8 cellular contexts compared by ENCODE assay signal in genomic region chr12:47758834-47759690, GRCh38. TPM values are rescaled to one million over a fixed set of nuclear protein-coding genes. Genes with fewer than 3 reads are reported as not detected.
A peak's percentile ranks its signal among the peaks of the same experiment; 100 is the strongest.
DNase-seq lines count a peak whose midpoint lies in the region; ATAC-seq, FAIRE-seq and TF ChIP-seq lines count a peak whose summit lies in the region.

RAPGEF3 (minus strand) TSS chr12:47758880; CDS start chr12:47758556, 324 bp downstream.

- H3K9ac ChIP-seq in SK-N-MC (ENCODE audit: insufficient read length), result peak within 1 kb of the TSS; percentile 78

- peak within 1 kb of the TSS; percentile 82 for H3K4me3 Mint-ChIP-seq in activated naive CD8-positive, alpha-beta T cell treated with anti-CD3 and anti-CD28 coated beads, Interleukin-2, amount 10 ng/mL, durations not matched to agents 7 days and 5 days
- peak within 1 kb of the TSS; percentile 70 for H3K4me3 Mint-ChIP-seq in osteocyte (ENCODE audit: unreplicated experiment)

- no peaks in the 10 kb centered on the region for H3K27me3 ChIP-seq in tibial nerve

- peak in 1 of 2 donors; percentile 30 for TF ChIP-seq POLR2A in tibial nerve (IDR thresholded peaks at IDR 0.05)

- 2 to 3% methylated on average over 39 to 56 of the region's 57 CpGs for WGBS in tibial nerve, 2 donors

- peak in 1 of 2 donors; percentile 66 for TF ChIP-seq EP300 in tibial nerve (IDR thresholded peaks at IDR 0.05)

- no peak for FAIRE-seq in D721Med (lab: Jason Lieb, UNC)

- peaks cover 37% of the 10 kb centered on the region for H3K4me1 Mint-ChIP-seq in activated naive CD8-positive, alpha-beta T cell treated with anti-CD3 and anti-CD28 coated beads, Interleukin-2, amount 10 ng/mL, durations not matched to agents 7 days and 5 days
- peaks cover 21% of the 10 kb centered on the region for H3K4me1 Mint-ChIP-seq in osteocyte (ENCODE audit: unreplicated experiment)

- H3K27me3 Mint-ChIP-seq in activated naive CD8-positive, alpha-beta T cell treated with anti-CD3 and anti-CD28 coated beads, Interleukin-2, amount 10 ng/mL, durations not matched to agents 7 days and 5 days, result peaks cover 4% of the 10 kb centered on the region
- H3K27me3 Mint-ChIP-seq in osteocyte (ENCODE audit: unreplicated experiment), result no peaks in the 10 kb centered on the region

- no peaks in the 10 kb centered on the region for H3K36me3 ChIP-seq in SK-N-MC (ENCODE audit: insufficient read depth, low read length)
- H3K36me3 ChIP-seq in tibial nerve, result no peaks in the 10 kb centered on the region

- TF ChIP-seq CTCF in D721Med (IDR thresholded peaks at IDR 0.05; ENCODE audit: insufficient read depth, missing control alignments) (peak; percentile 35), osteocyte (IDR thresholded peaks at IDR 0.05) (peak; percentile 58), tibial nerve (IDR thresholded peaks at IDR 0.05) (peak; percentile 47 to 90 (median 67))

- peak; percentile 47 for ATAC-seq in GM21423 (IDR thresholded peaks at IDR 0.05; ENCODE audit: unreplicated experiment)
- ATAC-seq in activated naive CD8-positive, alpha-beta T cell treated with anti-CD3 and anti-CD28 coated beads, Interleukin-2, amount 10 ng/mL, durations not matched to agents 7 days and 5 days (ENCODE audit: low read depth), result peak; percentile 78

- peaks cover 0 to 47% (median 24%) of the 10 kb centered on the region in 4 donors for H3K4me1 ChIP-seq in tibial nerve

- intact Hi-C loops in head of caudate nucleus (cut with DNase I), result loop anchor here (2.0 to 5.0 kb wide), 2 partner anchors 20 to 42 kb away; no protein-coding TSS in a partner anchor

- H3K9me3 Mint-ChIP-seq in activated naive CD8-positive, alpha-beta T cell treated with anti-CD3 and anti-CD28 coated beads, Interleukin-2, amount 10 ng/mL, durations not matched to agents 7 days and 5 days, result no peaks in the 10 kb centered on the region
- no peaks in the 10 kb centered on the region for H3K9me3 Mint-ChIP-seq in osteocyte (ENCODE audit: unreplicated experiment)

- POLR2A ChIA-PET in activated naive CD8-positive, alpha-beta T cell treated with anti-CD3 and anti-CD28 coated beads, Interleukin-2, amount 10 ng/mL, durations not matched to agents 7 days and 5 days (lab: Charles Lee), result interaction anchor here (0.7 to 1.7 kb wide), 3 partner anchors 37 to 54 kb away, joined by 3 to 4 read pairs (median 4); no protein-coding TSS in a partner anchor

- peak within 1 kb of the TSS; percentile 65 for H3K4me3 ChIP-seq in Jurkat, Clone E6-1 (ENCODE audit: low read length)
- H3K4me3 ChIP-seq in SK-N-MC, result peak within 1 kb of the TSS; percentile 89
- H3K4me3 ChIP-seq in tibial nerve, result peak within 1 kb of the TSS; percentile 41 to 74 (median 70)

- no peaks in the 10 kb centered on the region for H3K9me3 ChIP-seq in SK-N-MC (ENCODE audit: low read depth, low read length)
- H3K9me3 ChIP-seq in tibial nerve, result no peaks in the 10 kb centered on the region

- H3K36me3 Mint-ChIP-seq in activated naive CD8-positive, alpha-beta T cell treated with anti-CD3 and anti-CD28 coated beads, Interleukin-2, amount 10 ng/mL, durations not matched to agents 7 days and 5 days, result no peaks in the 10 kb centered on the region
- no peaks in the 10 kb centered on the region for H3K36me3 Mint-ChIP-seq in osteocyte (ENCODE audit: unreplicated experiment)

- H3K27ac ChIP-seq in SK-N-MC, result no peak within 1 kb of the TSS
- peak within 1 kb of the TSS in 3 of 4 donors; percentile 67 to 81 (median 76) for H3K27ac ChIP-seq in tibial nerve

- DNase-seq in D721Med (ENCODE audit: insufficient read length, low spot score) (peak; percentile 83), SK-N-MC (ENCODE audit: low read depth, low spot score) (no peak), head of caudate nucleus (peak; percentile 73 to 95 (median 90)), osteocyte (ENCODE audit: extremely low spot score, unreplicated experiment) (peak; percentile 92), tibial nerve (ENCODE audit: low spot score in 2 of 2) (peak; percentile 67 to 73)
- DNase-seq in Jurkat, Clone E6-1 (ENCODE audit: low read depth, low spot score), result peak; percentile 42
- DNase-seq in activated naive CD8-positive, alpha-beta T cell treated with anti-CD3 and anti-CD28 coated beads, Interleukin-2, amount 10 ng/mL, durations not matched to agents 7 days and 5 days, result peak; percentile 74

- H3K27ac Mint-ChIP-seq in activated naive CD8-positive, alpha-beta T cell treated with anti-CD3 and anti-CD28 coated beads, Interleukin-2, amount 10 ng/mL, durations not matched to agents 7 days and 5 days, result peak within 1 kb of the TSS; percentile 19
- H3K27ac Mint-ChIP-seq in osteocyte (ENCODE audit: unreplicated experiment), result peak within 1 kb of the TSS; percentile 27

RNA-seq across cellular contexts. Expression of gene RAPGEF3, which starts in this region (rescaled TPM):
- 1.3 TPM for polyA plus RNA-seq in Jurkat, Clone E6-1 (2012; ENCODE audit: insufficient read depth, insufficient read length)
- total RNA-seq in activated naive CD8-positive, alpha-beta T cell treated with anti-CD3 and anti-CD28 coated beads, Interleukin-2, amount 10 ng/mL, durations not matched to agents 7 days and 5 days, result 1 to 10 TPM in 1 of 2 experiments, under 1 TPM in 1; 0.94 to 1.1 TPM
- 1.2 and 1.9 TPM in 2 replicates for total RNA-seq in osteocyte
- 100 to 1,000 TPM in 1 of 4 donors, 10 to 100 TPM in 3; 47.3 to 109 (median 83.6) TPM for total RNA-seq in tibial nerve

Comparison
In these comparisons a context has a peak if more than half of its experiments do, and no peak if none do; other contexts are left out.
1. RNA of gene RAPGEF3 (total RNA-seq): 47.3 to 109 TPM in tibial nerve; 1.2 to 1.9 TPM in osteocyte and 0.94 to 1.1 TPM in activated naive CD8-positive, alpha-beta T cell treated with anti-CD3 and anti-CD28 coated beads, Interleukin-2, amount 10 ng/mL, durations not matched to agents 7 days and 5 days; every median in the first group is over 10 times any median in the second.
2. Peak in every context shown above with its lines, with median percentiles within 50 percentile points of each other: CTCF ChIP-seq and H3K4me3 ChIP-seq.